Comparison of ENCODE assay signal across 26 cellular contexts in the genomic region with DNA sequence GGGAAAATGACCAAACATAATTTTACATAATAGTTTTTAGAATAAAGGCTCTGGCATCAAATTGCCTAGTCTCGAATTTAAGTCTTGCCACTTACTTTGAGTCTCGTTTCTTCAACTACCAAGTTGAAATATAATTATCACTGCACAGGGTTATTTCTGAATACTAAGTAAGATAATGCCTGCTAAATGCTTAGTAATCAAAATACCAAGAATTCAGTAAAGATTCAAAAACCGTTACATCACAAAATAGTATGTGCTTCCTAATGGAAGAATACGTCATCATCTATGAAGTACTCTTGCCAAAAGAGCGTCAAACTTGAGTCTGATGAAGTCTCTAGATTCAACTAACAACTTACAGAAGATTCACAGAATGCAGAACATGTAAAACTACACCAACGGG.
"Had no signal": no experiment of that assay in that cellular context is flagged by ENCODE, and none has a peak within 500 bp of the region (broad histone marks: within the 10 kb centered on the region; RNA-seq: fewer than 3 reads in every experiment).

No MANE protein-coding gene starts in this region.

- H3K36me3 ChIP-seq: colonic mucosa had no signal

- H3K27ac ChIP-seq: colonic mucosa, epithelial cell of prostate, esophagus squamous epithelium, gastrocnemius medialis, heart right ventricle, left lung, lower lobe of right lung had no signal

- H3K9me3 ChIP-seq: colonic mucosa, esophagus squamous epithelium, gastrocnemius medialis, left lung, lower lobe of right lung, mucosa of descending colon had no signal

- H3K27me3 ChIP-seq: colonic mucosa, esophagus squamous epithelium, gastrocnemius medialis, heart right ventricle, left lung had no signal

- ATAC-seq: effector memory CD8-positive, alpha-beta T cell; esophagus mucosa; gastrocnemius medialis; heart right ventricle; left cardiac atrium; left lung; left ventricle myocardium superior; lower lobe of right lung; mucosa of descending colon had no signal

- H3K4me3 ChIP-seq: colonic mucosa, esophagus squamous epithelium, gastrocnemius medialis, heart right ventricle, left lung, lower lobe of right lung, mucosa of descending colon had no signal

- FAIRE-seq: endometrium, islet of Langerhans, keratinocyte had no signal

- DNase-seq: colonic mucosa; cortex of kidney; effector CD8-positive, alpha-beta T cell; effector memory CD8-positive, alpha-beta T cell; endodermal cell; erythroblast; esophagus squamous epithelium; foreskin fibroblast; foreskin melanocyte; gastrocnemius medialis; glutamatergic neuron; head of caudate nucleus; heart right ventricle; hippocampal formation; left cardiac atrium; left lung; left ventricle myocardium superior; lower lobe of right lung; mesendoderm; mucosa of descending colon; naive B cell had no signal

- H3K4me1 ChIP-seq: colonic mucosa, esophagus squamous epithelium, gastrocnemius medialis, heart right ventricle, left lung, lower lobe of right lung had no signal
